Comparison of ENCODE assay signal across 8 cellular contexts in the genomic region with DNA sequence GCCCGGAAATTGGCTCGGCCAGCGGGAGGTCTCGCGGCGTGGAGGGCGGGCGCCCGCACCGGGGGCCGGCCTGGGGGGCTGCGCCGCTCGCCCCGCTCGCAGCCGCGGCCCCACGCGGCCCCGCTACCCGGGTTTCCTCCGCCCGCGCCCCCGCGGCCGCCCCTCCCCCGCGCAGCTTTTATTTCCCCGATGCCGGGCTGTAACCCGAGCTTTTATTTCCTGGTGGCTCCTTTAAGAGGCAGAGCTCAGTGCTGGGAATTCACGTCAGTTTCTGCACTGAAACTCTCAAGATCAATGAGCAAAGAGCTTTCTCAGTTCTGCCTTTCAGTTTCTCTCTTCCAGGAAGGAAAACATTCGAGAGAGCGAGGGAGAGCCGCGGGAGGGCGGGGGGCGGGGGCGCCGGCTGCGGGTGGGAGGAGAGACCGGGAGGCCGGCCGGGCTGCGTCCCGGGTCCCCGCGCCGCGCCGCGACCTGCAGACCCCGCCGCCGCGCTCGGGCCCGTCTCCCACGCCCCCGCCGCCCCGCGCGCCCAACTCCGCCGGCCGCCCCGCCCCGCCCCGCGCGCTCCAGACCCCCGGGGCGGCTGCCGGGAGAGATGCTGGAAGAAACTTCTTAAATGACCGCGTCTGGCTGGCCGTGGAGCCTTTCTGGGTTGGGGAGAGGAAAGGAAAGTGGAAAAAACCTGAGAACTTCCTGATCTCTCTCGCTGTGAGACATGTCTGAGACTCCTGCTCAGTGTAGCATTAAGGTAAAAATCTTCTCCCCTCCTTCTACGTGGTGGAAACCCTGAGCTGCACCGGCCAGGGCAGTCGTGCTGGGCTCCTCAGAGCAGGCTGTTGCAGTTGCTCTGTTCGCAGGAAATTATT. TPM values are rescaled to one million over a fixed set of nuclear protein-coding genes. Genes with fewer than 3 reads are reported as not detected.
DNase-seq lines count a peak whose midpoint lies in the region; ATAC-seq and TF ChIP-seq lines count a peak whose summit lies in the region.

TSS of gene ETV6 (plus strand) at position 262 of the 866 bp plus-strand sequence. CDS start at position 716, 454 bp downstream.

- no peaks in the 10 kb centered on the region for H3K36me3 ChIP-seq in ACC112 (ENCODE audit: insufficient read depth, low read length)
- no peaks in the 10 kb centered on the region for H3K36me3 ChIP-seq in spleen

- peak within 1 kb of the TSS; percentile 90 for H3K27ac ChIP-seq in ACC112 (ENCODE audit: low read depth, low read length)
- H3K27ac ChIP-seq in caudate nucleus (ENCODE audit: low read depth, low read length) = peak within 1 kb of the TSS; percentile 93
- H3K27ac ChIP-seq in spleen = peak within 1 kb of the TSS; percentile 76 to 97 (median 96)

- no peaks in the 10 kb centered on the region for H3K9me3 Mint-ChIP-seq in activated B cell treated with CpG ODN at 0.5 μM for 24 hours

- peak in 1 of 3 donors; percentile 58 for TF ChIP-seq POLR2A in spleen (IDR thresholded peaks at IDR 0.05)

- H3K27me3 Mint-ChIP-seq in activated B cell treated with CpG ODN at 0.5 μM for 24 hours = no peaks in the 10 kb centered on the region

- peak within 1 kb of the TSS; percentile 89 for H3K4me3 ChIP-seq in ACC112 (ENCODE audit: low read depth, low read length)
- peak within 1 kb of the TSS; percentile 50 to 84 (median 80) for H3K4me3 ChIP-seq in spleen

- peak; percentile 90 for DNase-seq in NCI-H2196 (lab: John Stamatoyannopoulos, UW; ENCODE audit: unreplicated experiment)
- DNase-seq in activated B cell treated with CpG ODN at 0.5 μM for 24 hours = peak; percentile 72
- DNase-seq in caudate nucleus (lab: John Stamatoyannopoulos, UW) = peak in 50 of 61 donors; percentile 7 to 79 (median 55)
- DNase-seq in iris pigment epithelial cell (ENCODE audit: low read depth) = peak; percentile 94
- DNase-seq in spleen = peak; percentile 90

- H3K79me2 ChIP-seq in ACC112 (ENCODE audit: control insufficient read depth, insufficient read depth, low read length, unreplicated experiment) = peaks cover 44% of the 10 kb centered on the region

- H3K36me3 Mint-ChIP-seq in activated B cell treated with CpG ODN at 0.5 μM for 24 hours (ENCODE audit: low read depth) = peaks cover 15% of the 10 kb centered on the region

- H2AFZ ChIP-seq in ACC112 (ENCODE audit: low read length, unreplicated experiment) = peak within 1 kb of the TSS; percentile 93

- WGBS in spleen, 5 donors = 0 to 1% (median 0%) methylated on average over 50 to 85 of the region's 85 CpGs

- peaks cover 35% of the 10 kb centered on the region for H3K4me1 Mint-ChIP-seq in activated B cell treated with CpG ODN at 0.5 μM for 24 hours

- H3K4me1 ChIP-seq in ACC112 (ENCODE audit: control insufficient read depth, insufficient read depth, low read length, unreplicated experiment) (peaks cover 10% of the 10 kb centered on the region), spleen (peaks cover 28 to 49% (median 38%) of the 10 kb centered on the region in 6 donors)

- ATAC-seq in GM18858 (IDR thresholded peaks at IDR 0.05; ENCODE audit: unreplicated experiment) (peak; percentile 30), HG03064 (IDR thresholded peaks at IDR 0.05; ENCODE audit: low read depth, unreplicated experiment) (peak; percentile 32), activated B cell treated with CpG ODN at 0.5 μM for 24 hours (ENCODE audit: low read depth) (peak; percentile 66)

- H3K27ac Mint-ChIP-seq in activated B cell treated with CpG ODN at 0.5 μM for 24 hours = peak within 1 kb of the TSS; percentile 98

- H3K4me3 Mint-ChIP-seq in activated B cell treated with CpG ODN at 0.5 μM for 24 hours = peak within 1 kb of the TSS; percentile 99

- no peaks in the 10 kb centered on the region for H3K27me3 ChIP-seq in ACC112 (ENCODE audit: insufficient read depth, low read length)
- no peaks in the 10 kb centered on the region for H3K27me3 ChIP-seq in spleen (replicated peaks in 1 of 7)

- H3K9me3 ChIP-seq in spleen = no peaks in the 10 kb centered on the region

- POLR2A ChIA-PET in activated B cell treated with CpG ODN at 0.5 μM for 24 hours (lab: Charles Lee) = interaction anchor here (0.6 to 7.7 kb wide), 38 partner anchors 8 to 1980 kb away, joined by 3 to 158 read pairs (median 7); partner anchors contain the start of gene BORCS5

- intact Hi-C loops in activated B cell treated with CpG ODN at 0.5 μM for 24 hours (cut with micrococcal nuclease) = loop anchor here (1.0 to 5.0 kb wide), 13 partner anchors 27 to 1453 kb away; partner anchors contain the start of genes BORCS5 and GSG1
- intact Hi-C loops in spleen (cut with DNase I; ENCODE audit: low total_unique reads) = loop anchor here (5.0 kb wide), 1 partner anchor 78 kb away; no protein-coding TSS in a partner anchor

- CTCF ChIA-PET in activated B cell treated with CpG ODN at 0.5 μM for 24 hours (lab: Charles Lee) = interaction anchor here (0.6 to 2.0 kb wide), 6 partner anchors 90 to 383 kb away, joined by 3 to 17 read pairs (median 3); no protein-coding TSS in a partner anchor

- no peak for TF ChIP-seq CTCF in activated B cell treated with CpG ODN at 0.5 μM for 24 hours (IDR thresholded peaks at IDR 0.05)
- no peak for TF ChIP-seq CTCF in spleen (IDR thresholded peaks at IDR 0.05 in 8 of 11, conservative IDR thresholded peaks at IDR 0.05 in 3 of 11)

RNA-seq across cellular contexts. Expression of gene ETV6, which starts in this region (rescaled TPM):
- 116 and 130 TPM in 2 replicates for total RNA-seq in activated B cell treated with CpG ODN at 0.5 μM for 24 hours
- total RNA-seq in spleen = 100 to 1,000 TPM in 1 of 7 donors, 10 to 100 TPM in 6; 45.7 to 116 (median 86.2) TPM
- polyA plus RNA-seq in spleen = 10 to 100 TPM in 2 of 3 donors, 1 to 10 TPM in 1; 7.2 to 12.3 (median 10.6) TPM

Comparison
In these comparisons a context has a peak if more than half of its experiments do, and no peak if none do; other contexts are left out.
1. Peak in every context shown above with its lines: DNase-seq, ATAC-seq, H3K4me3 ChIP-seq and H3K27ac ChIP-seq.